ENCODE assay signal across 17 cellular contexts in genomic region chr14:65256714-65257113, GRCh38.
"Had no signal": no experiment of that assay in that cellular context is flagged by ENCODE, and none has a peak within 500 bp of the region (broad histone marks: within the 10 kb centered on the region; RNA-seq: fewer than 3 reads in every experiment).

No MANE protein-coding gene starts in this region.

- FAIRE-seq: pancreas had no signal

- H3K36me3 ChIP-seq: ascending aorta, gastrocnemius medialis, heart left ventricle, left ventricle myocardium inferior, neutrophil, pancreas, thyroid gland, uterus had no signal

- H3K27me3 ChIP-seq: ascending aorta, gastrocnemius medialis, heart left ventricle, pancreas, thyroid gland, uterus had no signal

- H3K4me1 ChIP-seq: ascending aorta, gastrocnemius medialis, heart left ventricle, uterus had no signal

- ATAC-seq: gastrocnemius medialis; heart left ventricle; natural killer cell treated with Interleukin-12 subunit alpha and Interleukin-12 subunit beta and Interleukin-15 and Interleukin-18, amount 100 ng/mL, for 72 hours; stimulated activated effector memory CD8-positive, alpha-beta T cell treated with anti-CD3 and anti-CD28 coated beads, Interleukin-12 subunit alpha, Interleukin-12 subunit beta, amount 100 ng/mL, for 72 hours had no signal

- H3K27ac ChIP-seq: ascending aorta, gastrocnemius medialis, heart left ventricle, left ventricle myocardium inferior, neutrophil, thyroid gland, uterus had no signal

- H3K9me3 ChIP-seq: ascending aorta, gastrocnemius medialis, neutrophil, pancreas, thyroid gland, uterus had no signal

- DNase-seq: activated CD4-positive, CD25-positive, alpha-beta regulatory T cell treated with anti-CD3 and anti-CD28 coated beads, Interleukin-2, amount 50 U/mL, for 72 hours; activated gamma-delta T cell; cortex of kidney; gastrocnemius medialis; heart left ventricle; left ventricle myocardium inferior; mammary epithelial cell; pancreas; stimulated activated CD4-positive, alpha-beta T cell treated with anti-CD3 and anti-CD28 coated beads, Interleukin-4, amount 100 ng/mL, for 24 hours; T1000; thyroid gland; uterus had no signal

- H3K4me3 ChIP-seq: ascending aorta, gastrocnemius medialis, heart left ventricle, left ventricle myocardium inferior, pancreas, smooth muscle cell, thyroid gland, uterus had no signal
